ENCODE assay signal across 9 cellular contexts in the genomic region with DNA sequence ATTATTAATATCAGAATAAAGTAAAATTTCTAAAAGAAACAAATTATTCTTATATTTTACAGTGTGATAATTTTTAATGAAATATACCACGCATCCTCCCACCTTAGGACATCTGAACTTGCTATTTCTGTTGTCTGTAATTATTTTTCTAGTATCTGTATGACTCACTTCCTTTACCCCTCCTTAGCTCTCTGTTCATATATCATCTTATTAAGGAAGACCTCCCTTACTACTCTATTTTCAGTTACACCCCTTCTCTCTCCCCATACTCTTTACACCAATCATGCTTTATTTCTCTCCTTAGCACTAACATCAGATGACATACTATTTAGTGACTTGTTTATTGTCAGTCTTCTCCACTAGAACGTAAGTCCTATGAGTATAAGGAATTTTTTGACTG. TPM values are rescaled to one million over a fixed set of nuclear protein-coding genes. Genes with fewer than 3 reads are reported as not detected.
A peak's percentile ranks its signal among the peaks of the same experiment; 100 is the strongest.
DNase-seq lines count a peak whose midpoint lies in the region; ATAC-seq and TF ChIP-seq lines count a peak whose summit lies in the region.
"Had no signal": no experiment of that assay in that cellular context is flagged by ENCODE, and none has a peak within 500 bp of the region (broad histone marks: within the 10 kb centered on the region; RNA-seq: fewer than 3 reads in every experiment).

No MANE protein-coding gene starts in this region.

- TF ChIP-seq CTCF in CD14-positive monocyte (IDR thresholded peaks at IDR 0.05) = no peak
- no peak for TF ChIP-seq CTCF in glutamatergic neuron (IDR thresholded peaks at IDR 0.05; ENCODE audit: partially characterized antibody, unreplicated experiment)

- no peaks in the 10 kb centered on the region for H3K27me3 Mint-ChIP-seq in dendritic cell treated with granulocyte-macrophage colony-stimulating factor and Interleukin-4, amounts not matched to agents 40 ng/mL and 50 ng/mL, for 4 days
- H3K27me3 Mint-ChIP-seq in CD14-positive monocyte (ENCODE audit: low read depth in 3 of 3) (peaks cover 0 to 3% (median 0%) of the 10 kb centered on the region in 3 donors), glutamatergic neuron (ENCODE audit: unreplicated experiment) (no peaks in the 10 kb centered on the region)

- peak overlapping the region; percentile 3 for H3K27ac Mint-ChIP-seq in dendritic cell treated with granulocyte-macrophage colony-stimulating factor and Interleukin-4, amounts not matched to agents 40 ng/mL and 50 ng/mL, for 4 days
- peak overlapping the region in 1 of 7 donors; percentile 32 for H3K27ac Mint-ChIP-seq in CD14-positive monocyte
- H3K27ac Mint-ChIP-seq in glutamatergic neuron (ENCODE audit: unreplicated experiment) = no peak overlapping the region

- intact Hi-C loops in dendritic cell treated with granulocyte-macrophage colony-stimulating factor and Interleukin-4, amounts not matched to agents 40 ng/mL and 50 ng/mL, for 4 days (cut with micrococcal nuclease) = no loop called here
- intact Hi-C loops in CD14-positive monocyte (cut with micrococcal nuclease) (no loop called here), left colon (cut with DNase I, micrococcal nuclease) (no loop called here)

- ATAC-seq in GM18505 (IDR thresholded peaks at IDR 0.05; ENCODE audit: unreplicated experiment) (peak; percentile 94), GM21515 (IDR thresholded peaks at IDR 0.05; ENCODE audit: unreplicated experiment) (peak; percentile 88), HG03159 (IDR thresholded peaks at IDR 0.05; ENCODE audit: unreplicated experiment) (peak; percentile 89), left colon (no peak)

- no peaks in the 10 kb centered on the region for H3K9me3 Mint-ChIP-seq in dendritic cell treated with granulocyte-macrophage colony-stimulating factor and Interleukin-4, amounts not matched to agents 40 ng/mL and 50 ng/mL, for 4 days
- H3K9me3 Mint-ChIP-seq in CD14-positive monocyte (no peaks in the 10 kb centered on the region), glutamatergic neuron (ENCODE audit: unreplicated experiment) (no peaks in the 10 kb centered on the region)
- H3K9me3 Mint-ChIP-seq: natural killer cell had no signal

- no peak for DNase-seq in T1000 (lab: John Stamatoyannopoulos, UW)
- DNase-seq in CD14-positive monocyte (ENCODE audit: low spot score) = no peak
- DNase-seq in glutamatergic neuron = no peak
- DNase-seq in left colon = no peak
- DNase-seq: natural killer cell had no signal

- H3K36me3 Mint-ChIP-seq in dendritic cell treated with granulocyte-macrophage colony-stimulating factor and Interleukin-4, amounts not matched to agents 40 ng/mL and 50 ng/mL, for 4 days (ENCODE audit: low read depth) = peaks cover 29% of the 10 kb centered on the region
- peaks cover 22 to 27% of the 10 kb centered on the region in 2 donors for H3K36me3 Mint-ChIP-seq in CD14-positive monocyte
- H3K36me3 Mint-ChIP-seq in glutamatergic neuron (ENCODE audit: unreplicated experiment) = no peaks in the 10 kb centered on the region

- no peak for TF ChIP-seq POLR2A in GM18505 (IDR thresholded peaks at IDR 0.05; ENCODE audit: borderline replicate concordance, extremely low read depth, insufficient read depth, insufficient read length)

- peaks cover 19% of the 10 kb centered on the region for H3K4me1 Mint-ChIP-seq in dendritic cell treated with granulocyte-macrophage colony-stimulating factor and Interleukin-4, amounts not matched to agents 40 ng/mL and 50 ng/mL, for 4 days (ENCODE audit: low read depth)
- peaks cover 3% of the 10 kb centered on the region for H3K4me1 Mint-ChIP-seq in CD14-positive monocyte
- H3K4me1 Mint-ChIP-seq in glutamatergic neuron (ENCODE audit: low read depth, unreplicated experiment) = no peaks in the 10 kb centered on the region

- no peak overlapping the region for H3K4me3 Mint-ChIP-seq in dendritic cell treated with granulocyte-macrophage colony-stimulating factor and Interleukin-4, amounts not matched to agents 40 ng/mL and 50 ng/mL, for 4 days
- no peak overlapping the region for H3K4me3 Mint-ChIP-seq in CD14-positive monocyte
- H3K4me3 Mint-ChIP-seq in glutamatergic neuron (ENCODE audit: unreplicated experiment) = no peak overlapping the region
- H3K4me3 Mint-ChIP-seq: natural killer cell had no signal

RNA-seq across cellular contexts. Expression of a gene that starts 34.2 kb away (rescaled TPM):
- not detected for polyA plus RNA-seq in CD14-positive monocyte
- total RNA-seq in glutamatergic neuron (ENCODE audit: unreplicated experiment) = 0.25 TPM
- total RNA-seq in left colon = not detected
